ENCODE assay signal across 9 cellular contexts in the genomic region with DNA sequence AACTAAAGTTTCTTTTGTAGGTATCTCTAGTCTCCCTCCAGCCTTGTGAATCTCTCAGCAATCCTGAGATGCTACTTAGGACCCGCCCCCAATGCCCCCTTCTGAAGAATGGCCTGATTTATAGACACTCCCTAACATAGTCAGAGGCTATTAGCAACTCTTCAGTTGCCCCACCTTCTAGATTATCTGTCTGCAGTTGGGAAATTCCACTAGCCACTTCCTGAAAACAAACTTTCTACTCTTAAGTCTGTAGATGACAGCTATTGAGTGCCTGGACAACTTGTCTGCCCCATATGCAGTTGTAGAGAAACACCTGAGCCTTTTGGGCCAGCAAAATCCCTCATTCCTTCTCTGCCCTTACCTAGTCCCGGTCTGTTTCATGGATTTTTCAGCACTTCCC.
DNase-seq lines count a peak whose midpoint lies in the region; ATAC-seq and TF ChIP-seq lines count a peak whose summit lies in the region.
"Had no signal": no experiment of that assay in that cellular context is flagged by ENCODE, and none has a peak within 500 bp of the region (broad histone marks: within the 10 kb centered on the region; RNA-seq: fewer than 3 reads in every experiment).

No MANE protein-coding gene starts in this region.

- peak overlapping the region; percentile 63 for H3K4me2 ChIP-seq in OCI-LY3 (ENCODE audit: low read length)
- H3K4me2 ChIP-seq: PC-9 had no signal

- WGBS in right cardiac atrium, result 94% methylated on average over 2 of the region's 2 CpGs

- H3K27ac ChIP-seq in OCI-LY3 (ENCODE audit: low read length), result peak overlapping the region; percentile 43
- no peak overlapping the region for H3K27ac ChIP-seq in lower lobe of right lung
- H3K27ac ChIP-seq in WERI-Rb-1, result no peak overlapping the region
- no peak overlapping the region for H3K27ac ChIP-seq in right cardiac atrium (ENCODE audit: low read length)
- H3K27ac ChIP-seq: PC-9 had no signal

- H3K79me2 ChIP-seq in OCI-LY3 (ENCODE audit: low read length), result no peaks in the 10 kb centered on the region

- DNase-seq in lower lobe of right lung, result no peak
- no peak for DNase-seq in erythroblast (lab: John Stamatoyannopoulos, UW)
- DNase-seq in WERI-Rb-1, result no peak
- DNase-seq in right cardiac atrium, result no peak
- DNase-seq in NCI-H748 (lab: John Stamatoyannopoulos, UW; ENCODE audit: unreplicated experiment), result no peak

- no peaks in the 10 kb centered on the region for H3K9me3 ChIP-seq in OCI-LY3 (ENCODE audit: insufficient read depth, low read length)
- no peaks in the 10 kb centered on the region for H3K9me3 ChIP-seq in lower lobe of right lung
- no peaks in the 10 kb centered on the region for H3K9me3 ChIP-seq in WERI-Rb-1 (ENCODE audit: severe bottlenecking)
- H3K9me3 ChIP-seq in right cardiac atrium (ENCODE audit: control insufficient read depth, low read length), result no peaks in the 10 kb centered on the region

- no peaks in the 10 kb centered on the region for H3K27me3 ChIP-seq in OCI-LY3 (ENCODE audit: low read depth, low read length)
- H3K27me3 ChIP-seq in lower lobe of right lung (ENCODE audit: low read depth), result no peaks in the 10 kb centered on the region
- H3K27me3 ChIP-seq in WERI-Rb-1 (ENCODE audit: insufficient read depth, low read depth, severe bottlenecking), result no peaks in the 10 kb centered on the region
- H3K27me3 ChIP-seq in right cardiac atrium (ENCODE audit: control insufficient read depth, insufficient read depth), result no peaks in the 10 kb centered on the region

- peak overlapping the region; percentile 57; the same call in 1 of the 2 replicates for H2AFZ ChIP-seq in OCI-LY3 (ENCODE audit: low read depth, low read length)
- H2AFZ ChIP-seq: PC-9 had no signal

- ATAC-seq in GM18867 (IDR thresholded peaks at IDR 0.05; ENCODE audit: unreplicated experiment) (peak; percentile 95), HG02763 (IDR thresholded peaks at IDR 0.05; ENCODE audit: unreplicated experiment) (peak; percentile 91), lower lobe of right lung (peak; percentile 28 to 59), right cardiac atrium (no peak)

- no peaks in the 10 kb centered on the region for H4K20me1 ChIP-seq in OCI-LY3 (ENCODE audit: insufficient read depth, low read length)

- H3K4me3 ChIP-seq in OCI-LY3 (ENCODE audit: low read length) (peak overlapping the region; percentile 21; the same call in 1 of the 2 replicates), lower lobe of right lung (no peak overlapping the region), WERI-Rb-1 (ENCODE audit: low read depth, low read length) (no peak overlapping the region), right cardiac atrium (ENCODE audit: low read length) (no peak overlapping the region)
- H3K4me3 ChIP-seq: PC-9 had no signal

- intact Hi-C loops in lower lobe of right lung (cut with DNase I) (no loop called here), right cardiac atrium (cut with DNase I) (no loop called here)

- H3K4me1 ChIP-seq in OCI-LY3 (ENCODE audit: low read length), result peaks cover 25% of the 10 kb centered on the region
- peaks cover 20% of the 10 kb centered on the region for H3K4me1 ChIP-seq in lower lobe of right lung
- H3K4me1 ChIP-seq in right cardiac atrium (ENCODE audit: control insufficient read depth, insufficient read depth, low read length), result no peaks in the 10 kb centered on the region

- TF ChIP-seq CTCF in OCI-LY3 (IDR thresholded peaks at IDR 0.05; ENCODE audit: low read depth, low read length), result no peak
- TF ChIP-seq CTCF in lower lobe of right lung (IDR thresholded peaks at IDR 0.05), result no peak
- TF ChIP-seq CTCF in WERI-Rb-1 (IDR thresholded peaks at IDR 0.05; ENCODE audit: low read depth, low read length), result no peak

- no peaks in the 10 kb centered on the region for H3K36me3 ChIP-seq in OCI-LY3 (replicated peaks; ENCODE audit: low read depth, low read length)
- H3K36me3 ChIP-seq in lower lobe of right lung, result no peaks in the 10 kb centered on the region
- no peaks in the 10 kb centered on the region for H3K36me3 ChIP-seq in WERI-Rb-1

- no peak overlapping the region for H3K9ac ChIP-seq in OCI-LY3 (ENCODE audit: low read length)

- no peak for TF ChIP-seq POLR2A in erythroblast (IDR thresholded peaks at IDR 0.05; ENCODE audit: low read length)

Comparison
In these comparisons a context has a peak if more than half of its experiments do, and no peak if none do; other contexts are left out.
1. ATAC-seq: peak in GM18867 (single experiment), HG02763 (single experiment) and lower lobe of right lung (2 of 2); none in right cardiac atrium (0 of 2).